ENCODE assay signal across 9 cellular contexts in genomic region chr4:72505314-72505744, GRCh38.
DNase-seq lines count a peak whose midpoint lies in the region; ATAC-seq and TF ChIP-seq lines count a peak whose summit lies in the region.
"Had no signal": no experiment of that assay in that cellular context is flagged by ENCODE, and none has a peak within 500 bp of the region (broad histone marks: within the 10 kb centered on the region; RNA-seq: fewer than 3 reads in every experiment).

No MANE protein-coding gene starts in this region.

- H3K36me3 ChIP-seq in KMS-11 (ENCODE audit: insufficient read depth) (no peaks in the 10 kb centered on the region), WERI-Rb-1 (no peaks in the 10 kb centered on the region)
- H3K36me3 ChIP-seq: BLaER1 had no signal

- no peaks in the 10 kb centered on the region for H3K36me3 Mint-ChIP-seq in stimulated activated naive B cell treated with anti-CD40 and anti-IgM and Interleukin-4, amounts not matched to agents 10 μg/mL and 1 μg/mL and 100 μg/mL, for 72 hours

- no peaks in the 10 kb centered on the region for H3K4me1 ChIP-seq in KMS-11 (ENCODE audit: low read depth, poor library complexity, severe bottlenecking)
- no peaks in the 10 kb centered on the region for H3K4me1 ChIP-seq in right cardiac atrium (ENCODE audit: control insufficient read depth, insufficient read depth, low read length)
- H3K4me1 ChIP-seq: BLaER1 had no signal

- ATAC-seq in GM21717 (IDR thresholded peaks at IDR 0.05; ENCODE audit: unreplicated experiment) (peak; percentile 91), right cardiac atrium (peak; percentile 59 to 77)
- ATAC-seq in stimulated activated naive B cell treated with anti-CD40 and anti-IgM and Interleukin-4, amounts not matched to agents 10 μg/mL and 1 μg/mL and 100 μg/mL, for 72 hours (replicated peaks): peak; percentile 55 to 60

- H3K4me3 ChIP-seq in KMS-11 (IDR thresholded peaks at IDR 0.05; ENCODE audit: insufficient read depth, low read depth, low read length) (no peak overlapping the region), WERI-Rb-1 (ENCODE audit: low read depth, low read length) (no peak overlapping the region), right cardiac atrium (ENCODE audit: low read length) (no peak overlapping the region)
- H3K4me3 ChIP-seq: BLaER1 had no signal

- no peak overlapping the region for H3K4me2 ChIP-seq in KMS-11
- H3K4me2 ChIP-seq: BLaER1 had no signal

- DNase-seq in NCI-H1092 treated with DMSO at 0.1 percent for 48 hours (lab: John Stamatoyannopoulos, UW) (peak; percentile 6), NCI-H1092 (lab: John Stamatoyannopoulos, UW) (no peak), WERI-Rb-1 (peak; percentile 23), right cardiac atrium (peak; percentile 16 to 42 (median 25))
- DNase-seq in stimulated activated naive B cell treated with anti-CD40 and anti-IgM and Interleukin-4, amounts not matched to agents 10 μg/mL and 1 μg/mL and 100 μg/mL, for 72 hours: no peak
- no peak for DNase-seq in activated CD8-positive, alpha-beta memory T cell treated with anti-CD3 and anti-CD28 coated beads, Interleukin-2, amount 50 U/mL, for 4 hours

- 4% methylated on average over 3 of the region's 3 CpGs for WGBS in right cardiac atrium

- no peaks in the 10 kb centered on the region for H4K20me1 ChIP-seq in KMS-11 (ENCODE audit: insufficient read depth)
- H4K20me1 ChIP-seq: BLaER1 had no signal

- TF ChIP-seq CTCF in KMS-11 (conservative IDR thresholded peaks at IDR 0.05; ENCODE audit: low read depth, low read length) (peak; percentile 86), WERI-Rb-1 (IDR thresholded peaks at IDR 0.05; ENCODE audit: low read depth, low read length) (peak; percentile 72)

- no peak overlapping the region for H3K4me3 Mint-ChIP-seq in stimulated activated naive B cell treated with anti-CD40 and anti-IgM and Interleukin-4, amounts not matched to agents 10 μg/mL and 1 μg/mL and 100 μg/mL, for 72 hours

- no peaks in the 10 kb centered on the region for H3K4me1 Mint-ChIP-seq in stimulated activated naive B cell treated with anti-CD40 and anti-IgM and Interleukin-4, amounts not matched to agents 10 μg/mL and 1 μg/mL and 100 μg/mL, for 72 hours

- H3K9me3 ChIP-seq in WERI-Rb-1 (ENCODE audit: severe bottlenecking): no peaks in the 10 kb centered on the region
- H3K9me3 ChIP-seq in right cardiac atrium (ENCODE audit: control insufficient read depth, low read length): no peaks in the 10 kb centered on the region

- H3K27ac Mint-ChIP-seq in stimulated activated naive B cell treated with anti-CD40 and anti-IgM and Interleukin-4, amounts not matched to agents 10 μg/mL and 1 μg/mL and 100 μg/mL, for 72 hours: no peak overlapping the region

- peaks cover 4 to 8% of the 10 kb centered on the region in 2 donors for H3K27me3 Mint-ChIP-seq in stimulated activated naive B cell treated with anti-CD40 and anti-IgM and Interleukin-4, amounts not matched to agents 10 μg/mL and 1 μg/mL and 100 μg/mL, for 72 hours

- H3K9ac ChIP-seq in KMS-11: no peak overlapping the region
- H3K9ac ChIP-seq: BLaER1 had no signal

- H3K27me3 ChIP-seq in KMS-11 (ENCODE audit: insufficient read depth, low read depth) (no peaks in the 10 kb centered on the region), WERI-Rb-1 (ENCODE audit: insufficient read depth, low read depth, severe bottlenecking) (no peaks in the 10 kb centered on the region), right cardiac atrium (ENCODE audit: control insufficient read depth, insufficient read depth) (no peaks in the 10 kb centered on the region)
- H3K27me3 ChIP-seq: BLaER1 had no signal

- no peak overlapping the region for H3K27ac ChIP-seq in KMS-11
- H3K27ac ChIP-seq in WERI-Rb-1: no peak overlapping the region
- no peak overlapping the region for H3K27ac ChIP-seq in right cardiac atrium (ENCODE audit: low read length)
- H3K27ac ChIP-seq: BLaER1 had no signal

- intact Hi-C loops in right cardiac atrium (cut with DNase I): loop anchor here (5.0 to 10.0 kb wide), 2 partner anchors 509 to 517 kb away; no protein-coding TSS in a partner anchor

- H2AFZ ChIP-seq in KMS-11 (ENCODE audit: low read depth): no peak overlapping the region

- H3K9me3 Mint-ChIP-seq in stimulated activated naive B cell treated with anti-CD40 and anti-IgM and Interleukin-4, amounts not matched to agents 10 μg/mL and 1 μg/mL and 100 μg/mL, for 72 hours: peaks cover under 1 to 2% of the 10 kb centered on the region in 2 donors

- no peaks in the 10 kb centered on the region for H3K79me2 ChIP-seq in KMS-11 (ENCODE audit: insufficient read depth, low read depth)

Comparison
In these comparisons a context has a peak if more than half of its experiments do, and no peak if none do; other contexts are left out.
1. DNase-seq: peak in NCI-H1092 treated with DMSO at 0.1 percent for 48 hours (single experiment), WERI-Rb-1 (single experiment) and right cardiac atrium (3 of 3); none in NCI-H1092 (single experiment), stimulated activated naive B cell treated with anti-CD40 and anti-IgM and Interleukin-4, amounts not matched to agents 10 μg/mL and 1 μg/mL and 100 μg/mL, for 72 hours (single experiment) and activated CD8-positive, alpha-beta memory T cell treated with anti-CD3 and anti-CD28 coated beads, Interleukin-2, amount 50 U/mL, for 4 hours (single experiment).
2. Peak in every context shown above with its lines, with median percentiles within 50 percentile points of each other: ATAC-seq.